ENCODE assay signal across 10 cellular contexts in the genomic region with DNA sequence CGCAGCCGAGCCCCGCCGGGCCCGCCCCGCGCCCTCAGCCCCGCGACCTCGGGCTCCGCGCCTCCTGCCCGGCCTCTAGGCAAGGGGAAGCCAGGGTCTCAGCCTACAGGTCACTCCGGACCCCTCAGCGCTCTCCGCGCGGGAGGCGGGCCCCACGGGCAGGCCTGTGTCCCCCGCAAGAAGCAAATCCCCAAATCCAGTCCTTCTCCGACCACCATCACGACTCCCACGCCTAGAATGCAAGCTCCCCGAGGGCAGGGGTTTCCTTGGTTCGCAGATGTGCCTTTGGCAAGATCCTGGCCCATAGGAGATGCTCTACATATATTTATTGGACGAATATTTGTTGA. TPM values are rescaled to one million over a fixed set of nuclear protein-coding genes. Genes with fewer than 3 reads are reported as not detected.
DNase-seq lines count a peak whose midpoint lies in the region; ATAC-seq and TF ChIP-seq lines count a peak whose summit lies in the region.
"Had no signal": no experiment of that assay in that cellular context is flagged by ENCODE, and none has a peak within 500 bp of the region (broad histone marks: within the 10 kb centered on the region; RNA-seq: fewer than 3 reads in every experiment).

No MANE protein-coding gene starts in this region.

- H3K27ac ChIP-seq in WERI-Rb-1 (peak overlapping the region; percentile 83), right cardiac atrium (ENCODE audit: low read length) (peak overlapping the region; percentile 79)

- H3K4me3 ChIP-seq in WERI-Rb-1 (ENCODE audit: low read depth, low read length): peak overlapping the region; percentile 47
- H3K4me3 ChIP-seq in right cardiac atrium (ENCODE audit: low read length): peak overlapping the region; percentile 83
- peak overlapping the region; percentile 54 for H3K4me3 ChIP-seq in retinal pigment epithelial cell (ENCODE audit: low read length)
- H3K4me3 ChIP-seq: GM12878 had no signal

- no TSS peak for BruUV-seq in Calu3 (replicated peaks; lab: Mats Ljungman, UMichigan)

- peak overlapping the region; percentile 44 for H3K27ac Mint-ChIP-seq in Calu3 (ENCODE audit: unreplicated experiment)

- H3K4me1 ChIP-seq in right cardiac atrium (ENCODE audit: control insufficient read depth, insufficient read depth, low read length): peaks cover 5% of the 10 kb centered on the region

- peak overlapping the region; percentile 74 for H3K4me3 Mint-ChIP-seq in Calu3 (ENCODE audit: low read depth, unreplicated experiment)

- H3K9me3 Mint-ChIP-seq in Calu3 (ENCODE audit: low read depth, unreplicated experiment): peaks cover 6% of the 10 kb centered on the region

- H3K36me3 ChIP-seq in WERI-Rb-1: peaks cover 10% of the 10 kb centered on the region

- DNase-seq in Calu3 (no peak), WERI-Rb-1 (no peak), right cardiac atrium (no peak), retinal pigment epithelial cell (ENCODE audit: low read depth) (no peak), islet precursor cell (no peak)
- DNase-seq in stimulated activated CD4-positive, alpha-beta T cell treated with anti-CD3 and anti-CD28 coated beads, Interleukin-12 subunit alpha, Interleukin-12 subunit beta, amount 100 ng/mL, for 4 hours: no peak
- DNase-seq: activated CD4-positive, alpha-beta T cell treated with anti-CD3 and anti-CD28 coated beads for 1 hour had no signal

- ATAC-seq in right cardiac atrium: no peak
- ATAC-seq in GM18868 (IDR thresholded peaks at IDR 0.05; ENCODE audit: unreplicated experiment): no peak
- ATAC-seq in HG02759 (IDR thresholded peaks at IDR 0.05; ENCODE audit: unreplicated experiment): no peak
- ATAC-seq: GM12878 had no signal

- intact Hi-C loops in Calu3 (cut with micrococcal nuclease; ENCODE audit: unreplicated experiment) (loop anchor here (10.0 kb wide), 2 partner anchors 58 to 428 kb away; no protein-coding TSS in a partner anchor), right cardiac atrium (cut with DNase I) (no loop called here)

- H3K4me1 Mint-ChIP-seq in Calu3 (ENCODE audit: low read depth, unreplicated experiment): peaks cover 11% of the 10 kb centered on the region

- TF ChIP-seq CTCF in Calu3 (IDR thresholded peaks at IDR 0.05; ENCODE audit: unreplicated experiment) (no peak), WERI-Rb-1 (IDR thresholded peaks at IDR 0.05; ENCODE audit: low read depth, low read length) (no peak), retinal pigment epithelial cell (conservative IDR thresholded peaks at IDR 0.05; ENCODE audit: low read depth, low read length) (no peak)

- 8% methylated on average over 27 of the region's 27 CpGs for WGBS in right cardiac atrium

- H3K36me3 Mint-ChIP-seq in Calu3 (ENCODE audit: insufficient read depth, unreplicated experiment): peaks cover 33% of the 10 kb centered on the region

- H3K9me3 ChIP-seq in WERI-Rb-1 (ENCODE audit: severe bottlenecking) (peaks cover 2% of the 10 kb centered on the region), right cardiac atrium (ENCODE audit: control insufficient read depth, low read length) (no peaks in the 10 kb centered on the region)

- H3K27me3 Mint-ChIP-seq in Calu3 (ENCODE audit: unreplicated experiment): no peaks in the 10 kb centered on the region

- CTCF ChIA-PET in Calu3 (lab: Charles Lee): no interaction called here

- H3K27me3 ChIP-seq in WERI-Rb-1 (ENCODE audit: insufficient read depth, low read depth, severe bottlenecking): no peaks in the 10 kb centered on the region
- H3K27me3 ChIP-seq in right cardiac atrium (ENCODE audit: control insufficient read depth, insufficient read depth): no peaks in the 10 kb centered on the region

RNA-seq across cellular contexts. Expression of a gene that starts 0.2 kb away (rescaled TPM):
- total RNA-seq in Calu3 (2022) (8.9 and 9.5 TPM in 2 replicates), right cardiac atrium (10 to 100 TPM; 15.0 to 17.4 (median 16.0) TPM)
- 10.1 TPM for polyA plus RNA-seq in right cardiac atrium
